26 cellular contexts compared by ENCODE assay signal in the genomic region with DNA sequence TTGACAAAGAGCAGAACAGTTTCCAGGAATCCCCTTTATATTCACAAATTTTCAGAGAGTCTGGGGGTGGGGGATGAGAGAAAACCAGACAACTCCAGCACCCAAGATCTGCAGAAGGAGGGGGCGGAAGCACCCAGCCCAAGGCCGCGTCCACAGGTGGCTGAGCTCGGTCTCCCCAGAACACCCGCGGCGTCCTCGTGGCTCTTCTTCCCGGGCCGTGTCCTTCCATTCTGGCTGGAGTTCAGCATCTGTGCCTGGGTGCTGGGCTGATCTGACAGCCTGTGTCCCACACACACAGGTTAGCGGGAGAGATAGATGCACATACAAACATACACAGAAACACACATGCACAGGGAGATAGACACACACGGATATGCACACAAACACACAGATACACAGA.
"Had no signal": no experiment of that assay in that cellular context is flagged by ENCODE, and none has a peak within 500 bp of the region (broad histone marks: within the 10 kb centered on the region; RNA-seq: fewer than 3 reads in every experiment).

No MANE protein-coding gene starts in this region.

- H3K9me3 Mint-ChIP-seq: natural killer cell; neural progenitor cell; stimulated activated effector memory CD8-positive, alpha-beta T cell treated with anti-CD3 and anti-CD28 coated beads, Interleukin-12 subunit alpha, Interleukin-12 subunit beta, amount 100 ng/mL, for 72 hours had no signal

- H3K4me3 Mint-ChIP-seq: natural killer cell; nephron; neural progenitor cell; stimulated activated effector memory CD8-positive, alpha-beta T cell treated with anti-CD3 and anti-CD28 coated beads, Interleukin-12 subunit alpha, Interleukin-12 subunit beta, amount 100 ng/mL, for 72 hours; stimulated activated naive B cell treated with anti-CD40 and anti-IgM and Interleukin-4, amounts not matched to agents 10 μg/mL and 1 μg/mL and 100 μg/mL, for 72 hours; stimulated activated naive CD8-positive, alpha-beta T cell treated with anti-CD3 and anti-CD28 coated beads, Interleukin-15, Interleukin-2, amounts not matched to agents 100 ng/mL and 50 ng/mL, for 24 hours had no signal

- ATAC-seq: natural killer cell; pancreas; psoas muscle; right cardiac atrium; right lobe of liver; stimulated activated effector memory CD8-positive, alpha-beta T cell treated with anti-CD3 and anti-CD28 coated beads, Interleukin-12 subunit alpha, Interleukin-12 subunit beta, amount 100 ng/mL, for 72 hours; stimulated activated naive B cell treated with anti-CD40 and anti-IgM and Interleukin-4, amounts not matched to agents 10 μg/mL and 1 μg/mL and 100 μg/mL, for 72 hours had no signal

- H3K36me3 ChIP-seq: neural progenitor cell, neutrophil, pancreas, right lobe of liver, sigmoid colon, stomach, thoracic aorta, thyroid gland, tibial nerve, upper lobe of left lung, vagina had no signal

- H3K27ac ChIP-seq: neural progenitor cell, neutrophil, pancreas, psoas muscle, right lobe of liver, sigmoid colon, stomach, thoracic aorta, thyroid gland, tibial nerve, upper lobe of left lung, vagina had no signal

- H3K27ac Mint-ChIP-seq: natural killer cell; nephron; neural progenitor cell; stimulated activated effector memory CD8-positive, alpha-beta T cell treated with anti-CD3 and anti-CD28 coated beads, Interleukin-12 subunit alpha, Interleukin-12 subunit beta, amount 100 ng/mL, for 72 hours; stimulated activated naive B cell treated with anti-CD40 and anti-IgM and Interleukin-4, amounts not matched to agents 10 μg/mL and 1 μg/mL and 100 μg/mL, for 72 hours; stimulated activated naive CD8-positive, alpha-beta T cell treated with anti-CD3 and anti-CD28 coated beads, Interleukin-15, Interleukin-2, amounts not matched to agents 100 ng/mL and 50 ng/mL, for 24 hours had no signal

- H3K27me3 Mint-ChIP-seq: stimulated activated naive CD8-positive, alpha-beta T cell treated with anti-CD3 and anti-CD28 coated beads, Interleukin-15, Interleukin-2, amounts not matched to agents 100 ng/mL and 50 ng/mL, for 24 hours had no signal

- H3K4me1 Mint-ChIP-seq: stimulated activated effector memory CD8-positive, alpha-beta T cell treated with anti-CD3 and anti-CD28 coated beads, Interleukin-12 subunit alpha, Interleukin-12 subunit beta, amount 100 ng/mL, for 72 hours; stimulated activated naive B cell treated with anti-CD40 and anti-IgM and Interleukin-4, amounts not matched to agents 10 μg/mL and 1 μg/mL and 100 μg/mL, for 72 hours had no signal

- H3K36me3 Mint-ChIP-seq: natural killer cell; neural progenitor cell; stimulated activated effector memory CD8-positive, alpha-beta T cell treated with anti-CD3 and anti-CD28 coated beads, Interleukin-12 subunit alpha, Interleukin-12 subunit beta, amount 100 ng/mL, for 72 hours; stimulated activated naive B cell treated with anti-CD40 and anti-IgM and Interleukin-4, amounts not matched to agents 10 μg/mL and 1 μg/mL and 100 μg/mL, for 72 hours had no signal

- H3K9me3 ChIP-seq: neutrophil, pancreas, psoas muscle, right lobe of liver, sigmoid colon, stomach, thoracic aorta, thyroid gland, tibial nerve, upper lobe of left lung, vagina had no signal

- H3K4me3 ChIP-seq: neural progenitor cell, pancreas, psoas muscle, right lobe of liver, sigmoid colon, stomach, thoracic aorta, thyroid gland, tibial nerve, upper lobe of left lung, vagina had no signal

- H3K27me3 ChIP-seq: neural progenitor cell, neutrophil, pancreas, right lobe of liver, thyroid gland, tibial nerve, upper lobe of left lung, vagina had no signal

- H3K4me1 ChIP-seq: psoas muscle, right lobe of liver, sigmoid colon, vagina had no signal

- DNase-seq: natural killer cell; nucleus accumbens; pancreas; psoas muscle; sigmoid colon; small intestine; stimulated activated CD4-positive, alpha-beta T cell treated with anti-CD3 and anti-CD28 coated beads, Interleukin-15, amount 100 ng/mL, for 24 hours; stimulated activated CD4-positive, alpha-beta T cell treated with anti-CD3 and anti-CD28 coated beads, Interleukin-2, amount 100 ng/mL, for 24 hours; stimulated activated CD4-positive, alpha-beta T cell treated with anti-CD3 and anti-CD28 coated beads, Interleukin-2, amount 100 ng/mL, for 48 hours; stimulated activated CD4-positive, alpha-beta T cell treated with anti-CD3 and anti-CD28 coated beads, Interleukin-4, amount 100 ng/mL, for 24 hours; stimulated activated naive B cell treated with anti-CD40 and anti-IgM and Interleukin-4, amounts not matched to agents 10 μg/mL and 1 μg/mL and 100 μg/mL, for 72 hours; stimulated activated naive CD4-positive, alpha-beta T cell treated with Interleukin-2 at 50 U/mL for 16 hours; stomach; thyroid gland; trophoblast cell; upper lobe of left lung had no signal

- H3K9ac ChIP-seq: neural progenitor cell had no signal
